Comparison of ENCODE assay signal across 16 cellular contexts in genomic region chr1:107016376-107016978, GRCh38. TPM values are rescaled to one million over a fixed set of nuclear protein-coding genes. Genes with fewer than 3 reads are reported as not detected.
A peak's percentile ranks its signal among the peaks of the same experiment; 100 is the strongest.
DNase-seq lines count a peak whose midpoint lies in the region; ATAC-seq and TF ChIP-seq lines count a peak whose summit lies in the region.
"Had no signal": no experiment of that assay in that cellular context is flagged by ENCODE, and none has a peak within 500 bp of the region (broad histone marks: within the 10 kb centered on the region; RNA-seq: fewer than 3 reads in every experiment).

No MANE protein-coding gene starts in this region.

- no peaks in the 10 kb centered on the region for H3K27me3 Mint-ChIP-seq in memory B cell
- peaks cover 25% of the 10 kb centered on the region for H3K27me3 Mint-ChIP-seq in CD4-positive, alpha-beta T cell
- H3K27me3 Mint-ChIP-seq in Caco-2 (ENCODE audit: insufficient read depth, unreplicated experiment), result peaks cover 6% of the 10 kb centered on the region

- H3K27ac ChIP-seq in CD4-positive, alpha-beta T cell (ENCODE audit: low read depth, low read length), result no peak overlapping the region
- H3K27ac ChIP-seq in suprapubic skin, result no peak overlapping the region
- H3K27ac ChIP-seq: 22Rv1, esophagus squamous epithelium, pancreas, testis had no signal

- peak; percentile 6 for DNase-seq in DMS53 (lab: John Stamatoyannopoulos, UW)
- no peak for DNase-seq in DMS53 treated with DMSO at 0.1 percent for 48 hours (lab: John Stamatoyannopoulos, UW; ENCODE audit: unreplicated experiment)
- peak; percentile 22 for DNase-seq in H4 (ENCODE audit: low spot score)
- no peak for DNase-seq in memory B cell (ENCODE audit: low spot score in 2 of 2)
- DNase-seq in CD4-positive, alpha-beta T cell, result no peak
- DNase-seq in suprapubic skin (ENCODE audit: low spot score in 2 of 2), result no peak
- DNase-seq in Caco-2, result no peak
- DNase-seq: activated T-cell treated with anti-CD3 and anti-CD28 coated beads, Interleukin-2, amount 50 U/mL, for 24 hours; esophagus squamous epithelium; NCI-H774; pancreas; stimulated activated CD4-positive, alpha-beta T cell treated with anti-CD3 and anti-CD28 coated beads, Interleukin-4, amount 100 ng/mL, for 1 hour; T1000; testis had no signal

- H3K4me1 ChIP-seq in suprapubic skin, result no peaks in the 10 kb centered on the region
- H3K4me1 ChIP-seq in Caco-2, result no peaks in the 10 kb centered on the region
- H3K4me1 ChIP-seq: esophagus squamous epithelium, pancreas, testis had no signal

- 74% methylated on average over 3 of the region's 3 CpGs for WGBS in suprapubic skin

- H3K4me1 Mint-ChIP-seq in memory B cell (no peaks in the 10 kb centered on the region), Caco-2 (ENCODE audit: low read depth, unreplicated experiment) (no peaks in the 10 kb centered on the region)
- H3K4me1 Mint-ChIP-seq in CD4-positive, alpha-beta T cell (ENCODE audit: low read depth), result no peaks in the 10 kb centered on the region

- no peaks in the 10 kb centered on the region for H3K36me3 ChIP-seq in suprapubic skin
- H3K36me3 ChIP-seq in Caco-2 (ENCODE audit: control insufficient read depth, insufficient read depth, low read length), result no peaks in the 10 kb centered on the region
- H3K36me3 ChIP-seq: esophagus squamous epithelium, pancreas had no signal

- no peaks in the 10 kb centered on the region for H3K36me3 Mint-ChIP-seq in memory B cell
- no peaks in the 10 kb centered on the region for H3K36me3 Mint-ChIP-seq in CD4-positive, alpha-beta T cell (ENCODE audit: low read depth)
- H3K36me3 Mint-ChIP-seq in Caco-2 (ENCODE audit: insufficient read depth, unreplicated experiment), result no peaks in the 10 kb centered on the region

- H3K4me3 Mint-ChIP-seq in memory B cell (peak overlapping the region; percentile 24), Caco-2 (ENCODE audit: unreplicated experiment) (no peak overlapping the region)
- H3K4me3 Mint-ChIP-seq in CD4-positive, alpha-beta T cell, result no peak overlapping the region
- H3K4me3 Mint-ChIP-seq: activated T-cell treated with anti-CD3 and anti-CD28 coated beads, Interleukin-2, amount 50 U/mL, for 24 hours had no signal

- H3K4me3 ChIP-seq in suprapubic skin, result no peak overlapping the region
- no peak overlapping the region for H3K4me3 ChIP-seq in Caco-2 (ENCODE audit: low read depth, low read length)
- H3K4me3 ChIP-seq: esophagus squamous epithelium, pancreas, testis had no signal

- no TSS peak for BruUV-seq in Caco-2 (replicated peaks; lab: Mats Ljungman, UMichigan)

- CTCF ChIA-PET in CD4-positive, alpha-beta T cell (lab: Charles Lee), result interaction anchor here (0.6 kb wide), 1 partner anchor 126 kb away, joined by 4 read pairs; no protein-coding TSS in a partner anchor
- CTCF ChIA-PET in Caco-2 (lab: Charles Lee), result no interaction called here

- H3K27ac Mint-ChIP-seq in memory B cell (no peak overlapping the region), Caco-2 (ENCODE audit: unreplicated experiment) (no peak overlapping the region)
- H3K27ac Mint-ChIP-seq in CD4-positive, alpha-beta T cell, result no peak overlapping the region
- H3K27ac Mint-ChIP-seq: activated T-cell treated with anti-CD3 and anti-CD28 coated beads, Interleukin-2, amount 50 U/mL, for 24 hours had no signal

- ATAC-seq in HG03378 (IDR thresholded peaks at IDR 0.05; ENCODE audit: unreplicated experiment) (peak; percentile 88), memory B cell (ENCODE audit: low read depth) (peak; percentile 51)
- ATAC-seq in CD4-positive, alpha-beta T cell (ENCODE audit: poor library complexity), result no peak
- ATAC-seq: pancreas had no signal

- no peaks in the 10 kb centered on the region for H3K9me3 ChIP-seq in CD4-positive, alpha-beta T cell (ENCODE audit: control insufficient read depth, low read length)
- H3K9me3 ChIP-seq in suprapubic skin (no peaks in the 10 kb centered on the region), Caco-2 (no peaks in the 10 kb centered on the region)
- H3K9me3 ChIP-seq: esophagus squamous epithelium, pancreas, testis had no signal

- TF ChIP-seq EP300 in suprapubic skin (IDR thresholded peaks at IDR 0.05), result no peak

- TF ChIP-seq POLR2A in suprapubic skin (IDR thresholded peaks at IDR 0.05), result no peak

- no peak for TF ChIP-seq CTCF in CD4-positive, alpha-beta T cell (IDR thresholded peaks at IDR 0.05)
- no peak for TF ChIP-seq CTCF in suprapubic skin (IDR thresholded peaks at IDR 0.05)
- no peak for TF ChIP-seq CTCF in Caco-2 (IDR thresholded peaks at IDR 0.05; ENCODE audit: insufficient read depth in 1 of 2, low read depth in 1 of 2, low read length in 1 of 2, severe bottlenecking in 1 of 2, unreplicated experiment in 1 of 2)

- no peaks in the 10 kb centered on the region for H3K27me3 ChIP-seq in CD4-positive, alpha-beta T cell (ENCODE audit: control insufficient read depth, insufficient read depth, low read length)
- H3K27me3 ChIP-seq in suprapubic skin (no peaks in the 10 kb centered on the region), Caco-2 (replicated peaks; ENCODE audit: control insufficient read depth, insufficient read depth, low read length) (no peaks in the 10 kb centered on the region)
- H3K27me3 ChIP-seq: esophagus squamous epithelium, pancreas, testis had no signal

- POLR2A ChIA-PET in CD4-positive, alpha-beta T cell (lab: Charles Lee), result no interaction called here
- POLR2A ChIA-PET in Caco-2 (lab: Charles Lee), result no interaction called here

- H3K9me3 Mint-ChIP-seq in memory B cell, result no peaks in the 10 kb centered on the region
- no peaks in the 10 kb centered on the region for H3K9me3 Mint-ChIP-seq in CD4-positive, alpha-beta T cell
- no peaks in the 10 kb centered on the region for H3K9me3 Mint-ChIP-seq in Caco-2 (ENCODE audit: unreplicated experiment)
- H3K9me3 Mint-ChIP-seq: activated T-cell treated with anti-CD3 and anti-CD28 coated beads, Interleukin-2, amount 50 U/mL, for 24 hours had no signal

- intact Hi-C loops in CD4-positive, alpha-beta T cell (cut with DNase I, micrococcal nuclease), result no loop called here
- intact Hi-C loops in Caco-2 (cut with micrococcal nuclease; ENCODE audit: unreplicated experiment), result no loop called here

RNA-seq across cellular contexts. Expression of gene PRMT6, which starts 40.0 kb away (rescaled TPM):
- 21.3 and 24.5 TPM in 2 replicates for total RNA-seq in H4 (2014; rRNA removed; shearing (Covaris generic))
- total RNA-seq in CD4-positive, alpha-beta T cell, result 1 to 10 TPM; 6.1 to 7.9 TPM
- total RNA-seq in suprapubic skin (10 to 100 TPM in 2 of 4 donors, 1 to 10 TPM in 2; 8.7 to 13.1 (median 9.9) TPM), Caco-2 (2022) (11.3 and 11.5 TPM in 2 replicates)

Comparison
In these comparisons a context has a peak if more than half of its experiments do, and no peak if none do; other contexts are left out.
1. DNase-seq: peak in DMS53 (single experiment) and H4 (single experiment); none in DMS53 treated with DMSO at 0.1 percent for 48 hours (single experiment), memory B cell (0 of 2), CD4-positive, alpha-beta T cell (0 of 10), suprapubic skin (0 of 2) and Caco-2 (0 of 2).